ENCODE assay signal across 7 cellular contexts in genomic region chr5:159350216-159350615, GRCh38.
DNase-seq lines count a peak whose midpoint lies in the region; ATAC-seq and TF ChIP-seq lines count a peak whose summit lies in the region.
"Not testable (repeated sequence)": the region's sequence is repeated elsewhere in the genome, so short reads cannot be mapped to it uniquely, and the experiment has no call there.

No MANE protein-coding gene starts in this region.

- H3K27ac Mint-ChIP-seq in activated naive CD4-positive, alpha-beta T cell treated with anti-CD3 and anti-CD28 coated beads, Interleukin-2, amount 50 U/mL, for 24 hours = peak overlapping the region; percentile 2
- H3K27ac Mint-ChIP-seq in memory B cell = peak overlapping the region; percentile 81

- H3K9me3 Mint-ChIP-seq in activated naive CD4-positive, alpha-beta T cell treated with anti-CD3 and anti-CD28 coated beads, Interleukin-2, amount 50 U/mL, for 24 hours; memory B cell: not testable (repeated sequence)

- not testable (repeated sequence) for H3K9me3 ChIP-seq in DND-41 (ENCODE audit: insufficient read depth, low read length, severe bottlenecking)

- H3K4me1 ChIP-seq in DND-41 (ENCODE audit: insufficient read depth, low read length) = not testable (repeated sequence)

- not testable (repeated sequence) for H3K36me3 ChIP-seq in DND-41 (ENCODE audit: insufficient read depth, low read length)

- DNase-seq in DND-41; memory B cell (ENCODE audit: low spot score in 2 of 2): not testable (repeated sequence)
- peak; percentile 33 for DNase-seq in NCI-H2171 treated with DMSO at 0.1 percent for 48 hours (lab: John Stamatoyannopoulos, UW)

- H4K20me1 ChIP-seq in DND-41 (ENCODE audit: insufficient read depth, low read length) = not testable (repeated sequence)

- not testable (repeated sequence) for H3K27ac ChIP-seq in DND-41 (ENCODE audit: low read length)

- H3K27me3 ChIP-seq in DND-41 (ENCODE audit: insufficient read depth, low read length, poor library complexity) = not testable (repeated sequence)

- not testable (repeated sequence) for H3K4me3 Mint-ChIP-seq in activated naive CD4-positive, alpha-beta T cell treated with anti-CD3 and anti-CD28 coated beads, Interleukin-2, amount 50 U/mL, for 24 hours
- H3K4me3 Mint-ChIP-seq in memory B cell = peak overlapping the region; percentile 21

- not testable (repeated sequence) for H3K4me1 Mint-ChIP-seq in activated naive CD4-positive, alpha-beta T cell treated with anti-CD3 and anti-CD28 coated beads, Interleukin-2, amount 50 U/mL, for 24 hours
- H3K4me1 Mint-ChIP-seq in memory B cell = peaks cover 30% of the 10 kb centered on the region

- not testable (repeated sequence) for H3K9ac ChIP-seq in DND-41 (ENCODE audit: low read depth, low read length)

- H3K79me2 ChIP-seq in DND-41 (ENCODE audit: insufficient read depth, low read length) = not testable (repeated sequence)

- H3K4me2 ChIP-seq in DND-41 (ENCODE audit: insufficient read depth, low read length) = not testable (repeated sequence)

- peak; percentile 67 for ATAC-seq in DND-41 (ENCODE audit: insufficient read depth, low read depth)
- peak; percentile 72 for ATAC-seq in GM18873 (IDR thresholded peaks at IDR 0.05; ENCODE audit: low FRiP score, unreplicated experiment)
- peak; percentile 65 for ATAC-seq in HG02571 (IDR thresholded peaks at IDR 0.05; ENCODE audit: unreplicated experiment)
- ATAC-seq in HG03354 (IDR thresholded peaks at IDR 0.05; ENCODE audit: poor library complexity, severe bottlenecking, unreplicated experiment) = peak; percentile 54
- peak; percentile 79 for ATAC-seq in memory B cell (ENCODE audit: low read depth)

- H3K4me3 ChIP-seq in DND-41 (ENCODE audit: low read depth in 1 of 2, low read length in 2 of 2) = not testable (repeated sequence)

- H2AFZ ChIP-seq in DND-41 (ENCODE audit: low read depth, low read length) = not testable (repeated sequence)

- not testable (repeated sequence) for H3K27me3 Mint-ChIP-seq in activated naive CD4-positive, alpha-beta T cell treated with anti-CD3 and anti-CD28 coated beads, Interleukin-2, amount 50 U/mL, for 24 hours; memory B cell

- not testable (repeated sequence) for H3K36me3 Mint-ChIP-seq in activated naive CD4-positive, alpha-beta T cell treated with anti-CD3 and anti-CD28 coated beads, Interleukin-2, amount 50 U/mL, for 24 hours; memory B cell

- not testable (repeated sequence) for TF ChIP-seq CTCF in DND-41 (IDR thresholded peaks at IDR 0.05; ENCODE audit: borderline replicate concordance, extremely low read depth, low read length, poor library complexity, severe bottlenecking)
